ENCODE assay signal across 8 cellular contexts in genomic region chr11:65712633-65713076, GRCh38. TPM values are rescaled to one million over a fixed set of nuclear protein-coding genes. Genes with fewer than 3 reads are reported as not detected.
DNase-seq lines count a peak whose midpoint lies in the region; ATAC-seq, FAIRE-seq and TF ChIP-seq lines count a peak whose summit lies in the region.

No MANE protein-coding gene starts in this region.

- TSS peak; percentile 60 for BruUV-seq in MCF 10A (replicated peaks; lab: Mats Ljungman, UMichigan)

- peak overlapping the region; percentile 99 for H3K27ac Mint-ChIP-seq in HFFc6
- peak overlapping the region; percentile 99 for H3K27ac Mint-ChIP-seq in MCF 10A (ENCODE audit: low read depth, unreplicated experiment)

- peak overlapping the region; percentile 93 for H3K4me2 ChIP-seq in A549

- peak; percentile 82 to 91; a peak in 5 of 6 replicates for ATAC-seq in A549

- peak overlapping the region; percentile 97 to 99 for H3K27ac ChIP-seq in A549
- H3K27ac ChIP-seq in mucosa of rectum (ENCODE audit: low read depth in 2 of 2, low read length in 2 of 2): peak overlapping the region; percentile 99 to 100

- peak overlapping the region; percentile 87 to 95 for H3K9ac ChIP-seq in mucosa of rectum (ENCODE audit: low read depth in 1 of 2, low read length in 2 of 2)

- no peak for TF ChIP-seq RAD21 in A549 (conservative IDR thresholded peaks at IDR 0.05 in 1 of 2, IDR thresholded peaks at IDR 0.05 in 1 of 2)

- H3K27me3 Mint-ChIP-seq in HFFc6 (ENCODE audit: insufficient read depth) (peaks cover 5% of the 10 kb centered on the region), MCF 10A (ENCODE audit: insufficient read depth, unreplicated experiment) (no peaks in the 10 kb centered on the region)

- DNase-seq in A549 (ENCODE audit: low read depth in 1 of 2, low spot score in 1 of 2): no peak
- DNase-seq in HFFc6: no peak
- DNase-seq in MCF 10A (ENCODE audit: unreplicated experiment): no peak
- DNase-seq in NCI-H69 (lab: John Stamatoyannopoulos, UW): no peak
- DNase-seq in cerebellar cortex (ENCODE audit: low spot score): no peak
- no peak for DNase-seq in anterior cingulate cortex (lab: John Stamatoyannopoulos, UW)
- DNase-seq in RCC 7860 (ENCODE audit: low spot score): no peak

- CTCF ChIA-PET in A549 (lab: Yijun Ruan, JAX) (interaction anchor here (0.9 to 16.0 kb wide), 27 partner anchors 8 to 333 kb away, joined by 3 to 222 read pairs (median 11); partner anchors contain the start of genes AP5B1, CCDC85B, FIBP and FOSL1), MCF 10A (lab: Yijun Ruan, JAX) (interaction anchor here (0.7 to 5.2 kb wide), 19 partner anchors 8 to 368 kb away, joined by 3 to 69 read pairs (median 7); partner anchors contain the start of genes AP5B1, FIBP, MUS81 and RELA)

- no peak for TF ChIP-seq CTCF in A549 (IDR thresholded peaks at IDR 0.05)
- TF ChIP-seq CTCF in HFFc6 (IDR thresholded peaks at IDR 0.05): no peak
- TF ChIP-seq CTCF in MCF 10A (IDR thresholded peaks at IDR 0.05; ENCODE audit: unreplicated experiment): no peak

- H3K9me3 ChIP-seq in A549: no peaks in the 10 kb centered on the region
- no peaks in the 10 kb centered on the region for H3K9me3 ChIP-seq in mucosa of rectum (ENCODE audit: control insufficient read depth in 2 of 2, low read length in 2 of 2)

- H3K4me1 ChIP-seq in A549 (peaks cover 15% of the 10 kb centered on the region), mucosa of rectum (ENCODE audit: control insufficient read depth in 2 of 2, insufficient read depth in 2 of 2, low read length in 2 of 2) (peaks cover 7 to 11% of the 10 kb centered on the region in 2 donors)

- H3K4me3 ChIP-seq in A549 (peak overlapping the region; percentile 60), mucosa of rectum (ENCODE audit: low read length in 2 of 2) (peak overlapping the region; percentile 93 to 97)

- H3K9me3 Mint-ChIP-seq in HFFc6: no peaks in the 10 kb centered on the region
- no peaks in the 10 kb centered on the region for H3K9me3 Mint-ChIP-seq in MCF 10A (ENCODE audit: unreplicated experiment)

- no peak for TF ChIP-seq EP300 in A549 (IDR thresholded peaks at IDR 0.05)

- POLR2A ChIA-PET in A549 (lab: Yijun Ruan, JAX): interaction anchor here (0.7 to 3.5 kb wide), 17 partner anchors 8 to 178 kb away, joined by 3 to 29 read pairs (median 5); partner anchors contain the start of genes CCDC85B, FIBP and RNASEH2C
- POLR2A ChIA-PET in MCF 10A (lab: Yijun Ruan, JAX): interaction anchor here (0.5 to 2.8 kb wide), 37 partner anchors 9 to 339 kb away, joined by 3 to 42 read pairs (median 5); partner anchors contain the start of genes AP5B1, BANF1, CCDC85B and CFL1

- intact Hi-C loops in MCF 10A (cut with micrococcal nuclease): no loop called here

- H3K4me1 Mint-ChIP-seq in HFFc6 (ENCODE audit: low read depth): peaks cover 32% of the 10 kb centered on the region
- H3K4me1 Mint-ChIP-seq in MCF 10A (ENCODE audit: insufficient read depth, unreplicated experiment): peaks cover 4% of the 10 kb centered on the region

- peak overlapping the region; percentile 94 for H3K4me3 Mint-ChIP-seq in HFFc6
- H3K4me3 Mint-ChIP-seq in MCF 10A (ENCODE audit: unreplicated experiment): peak overlapping the region; percentile 80

- peaks cover 35 to 41% of the 10 kb centered on the region in 2 donors for H3K36me3 ChIP-seq in mucosa of rectum (ENCODE audit: control insufficient read depth in 2 of 2, insufficient read depth in 2 of 2, low read length in 2 of 2)

- FAIRE-seq in A549 (lab: Jason Lieb, UNC) (no peak), RCC 7860 (lab: Jason Lieb, UNC) (no peak)

- H3K36me3 Mint-ChIP-seq in HFFc6 (ENCODE audit: low read depth) (peaks cover 27% of the 10 kb centered on the region), MCF 10A (ENCODE audit: insufficient read depth, unreplicated experiment) (peaks cover 55% of the 10 kb centered on the region)

- WGBS in A549 (ENCODE audit: missing lambda C conversion rate): 46% methylated on average over 11 of the region's 11 CpGs

- H3K27me3 ChIP-seq in mucosa of rectum (ENCODE audit: control insufficient read depth in 2 of 2, insufficient read depth in 2 of 2, low read length in 2 of 2): no peaks in the 10 kb centered on the region

- TF ChIP-seq POLR2A in A549 (IDR thresholded peaks at IDR 0.05; ENCODE audit: low read length): no peak

TF ChIP-seq in A549, 52 proteins besides CTCF, POLR2A, EP300 and RAD21:
- TF ChIP-seq FOSL2 (IDR thresholded peaks at IDR 0.05) (no peak), FOSL2 (CRISPR knock-in tag; IDR thresholded peaks at IDR 0.05) (no peak), PHF8 (IDR thresholded peaks at IDR 0.05; ENCODE audit: borderline replicate concordance, low read depth) (no peak), FOSB (CRISPR knock-in tag; IDR thresholded peaks at IDR 0.05) (no peak), HOXB5 (CRISPR knock-in tag; IDR thresholded peaks at IDR 0.05) (no peak), MYC (IDR thresholded peaks at IDR 0.05; ENCODE audit: borderline replicate concordance, low read length) (no peak), TFCP2L1 (CRISPR knock-in tag; IDR thresholded peaks at IDR 0.05) (0 out of 2 replicates have a peak, but pooled peaks have one; percentile 6), SREBF2 (IDR thresholded peaks at IDR 0.05) (no peak), MAFK (IDR thresholded peaks at IDR 0.05; ENCODE audit: partially characterized antibody) (no peak), NPAS2 (CRISPR knock-in tag; IDR thresholded peaks at IDR 0.05; ENCODE audit: borderline replicate concordance) (no peak), NFE2L2 (conservative IDR thresholded peaks at IDR 0.05; ENCODE audit: low read length) (no peak), SMC3 (IDR thresholded peaks at IDR 0.05) (no peak), TP53 (CRISPR knock-in tag; IDR thresholded peaks at IDR 0.05) (0 out of 2 replicates have a peak, but pooled peaks have one; percentile 25), RNF2 (IDR thresholded peaks at IDR 0.05; ENCODE audit: borderline replicate concordance, low read depth) (no peak), CHD2 (IDR thresholded peaks at IDR 0.05; ENCODE audit: low read length, partially characterized antibody) (no peak), HES2 (IDR thresholded peaks at IDR 0.05) (no peak), MAZ (IDR thresholded peaks at IDR 0.05; ENCODE audit: borderline replicate concordance, low read depth, low read length) (no peak)
TF ChIP-seq in A549: peak in this region for 2.

RNA-seq across cellular contexts. Expression of gene KAT5, which starts 0.6 kb away (rescaled TPM):
- 25.8 and 34.6 TPM in 2 replicates for polyA plus RNA-seq in A549 (2011; rRNA removed)
- polyA plus RNA-seq in A549 (2012; cell fraction: cytosol; rRNA removed): 51.7 and 58.0 TPM in 2 replicates
- 95.5 and 97.4 TPM in 2 replicates for polyA plus RNA-seq in A549 (2012; cell fraction: nucleus; rRNA removed)
- polyA plus RNA-seq in A549 (2017; fragmentation: RNase III; extraction: RNeasy Plus Mini Kit Qiagen cat#74134 plus additional on column Dnase treatment): 39.8 to 44.7 TPM (median 41.2 TPM) in 3 replicates
- polyA minus RNA-seq in A549 (2011; rRNA and poly(A)+ RNA removed): 63.3 and 67.9 TPM in 2 replicates
- total RNA-seq in HFFc6 (2021; fragmentation: NEBNext Ultra II Directional; extraction: Animal tissue kit (Norgen Biotek cat#: 25700)): 10 to 100 TPM; 36.5 to 42.6 (median 38.9) TPM
- total RNA-seq in MCF 10A (2022): 37.6 and 48.1 TPM in 2 replicates

RNA-seq across cellular contexts. Expression of gene RNASEH2C, which starts 7.9 kb away (rescaled TPM):
- polyA plus RNA-seq in A549 (2011; rRNA removed) (15.1 and 15.8 TPM in 2 replicates), A549 (2017; fragmentation: RNase III; extraction: RNeasy Plus Mini Kit Qiagen cat#74134 plus additional on column Dnase treatment) (36.4 to 39.3 TPM (median 36.9 TPM) in 3 replicates)
- polyA plus RNA-seq in A549 (2012; cell fraction: cytosol; rRNA removed): 43.5 and 49.5 TPM in 2 replicates
- polyA plus RNA-seq in A549 (2012; cell fraction: nucleus; rRNA removed): 79.6 and 95.4 TPM in 2 replicates
- polyA minus RNA-seq in A549 (2011; rRNA and poly(A)+ RNA removed): 8.9 and 9.1 TPM in 2 replicates
- total RNA-seq in HFFc6 (2021; fragmentation: NEBNext Ultra II Directional; extraction: Animal tissue kit (Norgen Biotek cat#: 25700)): 10 to 100 TPM; 54.0 to 85.6 (median 61.4) TPM
- total RNA-seq in MCF 10A (2022): 27.4 and 35.7 TPM in 2 replicates

RNA-seq across cellular contexts. Expression of gene RELA, which starts 49.9 kb away (rescaled TPM):
- polyA plus RNA-seq in A549 (2011; rRNA removed) (28.9 and 31.8 TPM in 2 replicates), A549 (2017; fragmentation: RNase III; extraction: RNeasy Plus Mini Kit Qiagen cat#74134 plus additional on column Dnase treatment) (50.7 to 55.8 TPM (median 55.1 TPM) in 3 replicates)
- polyA plus RNA-seq in A549 (2012; cell fraction: cytosol; rRNA removed): 52.5 and 61.2 TPM in 2 replicates
- 90.0 and 117 TPM in 2 replicates for polyA plus RNA-seq in A549 (2012; cell fraction: nucleus; rRNA removed)
- 44.1 and 63.9 TPM in 2 replicates for polyA minus RNA-seq in A549 (2011; rRNA and poly(A)+ RNA removed)
- 10 to 100 TPM; 66.9 to 72.7 (median 69.5) TPM for total RNA-seq in HFFc6 (2021; fragmentation: NEBNext Ultra II Directional; extraction: Animal tissue kit (Norgen Biotek cat#: 25700))
- 82.1 and 83.0 TPM in 2 replicates for total RNA-seq in MCF 10A (2022)
